In the genomic region with DNA sequence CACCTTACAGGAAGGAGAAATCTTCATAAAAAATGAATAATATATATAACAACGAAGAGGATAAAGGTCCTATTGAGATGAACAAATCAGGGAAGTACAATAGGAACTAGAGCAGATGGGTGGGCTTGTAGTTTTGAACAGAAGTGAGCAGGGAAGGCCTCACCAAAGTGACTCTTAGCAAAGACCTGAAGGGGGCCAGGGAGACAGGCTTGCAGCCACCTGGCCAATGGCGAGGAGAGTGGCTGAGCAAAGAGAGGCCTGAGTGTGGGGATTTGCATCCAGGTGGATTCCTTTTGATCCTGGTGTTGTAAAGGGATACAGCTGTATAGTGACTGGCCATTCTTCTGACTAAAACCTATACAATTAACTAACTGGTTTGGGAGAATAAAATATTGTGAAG, we compare ENCODE assay signal across 18 cellular contexts.
DNase-seq lines count a peak whose midpoint lies in the region; ATAC-seq and TF ChIP-seq lines count a peak whose summit lies in the region.
"Had no signal": no experiment of that assay in that cellular context is flagged by ENCODE, and none has a peak within 500 bp of the region (broad histone marks: within the 10 kb centered on the region; RNA-seq: fewer than 3 reads in every experiment).

No MANE protein-coding gene starts in this region.

- H3K27me3 ChIP-seq in stomach, result no peaks in the 10 kb centered on the region
- H3K27me3 ChIP-seq: hepatocyte, SJCRH30, tibial nerve had no signal

- no peak for TF ChIP-seq EP300 in stomach (IDR thresholded peaks at IDR 0.05)

- H3K36me3 ChIP-seq in stomach, result no peaks in the 10 kb centered on the region
- H3K36me3 ChIP-seq: SJCRH30, tibial nerve had no signal

- peaks cover 0 to 6% (median 0%) of the 10 kb centered on the region in 4 donors for H3K4me1 ChIP-seq in stomach

- intact Hi-C loops in left ventricle myocardium superior (cut with micrococcal nuclease), result no loop called here
- intact Hi-C loops in stomach (cut with DNase I; ENCODE audit: low total_unique reads), result no loop called here

- H3K27ac ChIP-seq in stomach, result no peak overlapping the region
- H3K27ac ChIP-seq: hepatocyte, PC-9, SJCRH30, tibial nerve had no signal

- no peak for TF ChIP-seq POLR2A in stomach (IDR thresholded peaks at IDR 0.05)

- no peaks in the 10 kb centered on the region for H3K9me3 ChIP-seq in stomach
- H3K9me3 ChIP-seq: SJCRH30, tibial nerve had no signal

- peak; percentile 21 for DNase-seq in ELF-1 (ENCODE audit: low read depth, low spot score)
- DNase-seq in NCI-H1105 treated with DMSO at 0.1 percent for 48 hours (lab: John Stamatoyannopoulos, UW), result peak; percentile 30
- DNase-seq in NCI-H69 (lab: John Stamatoyannopoulos, UW), result peak; percentile 76
- peak; percentile 48 for DNase-seq in iPS-NIHi11 (ENCODE audit: low spot score)
- no peak for DNase-seq in left ventricle myocardium superior
- DNase-seq in glomerular visceral epithelial cell (ENCODE audit: extremely low spot score), result no peak
- no peak for DNase-seq in stomach
- DNase-seq: activated CD4-positive, alpha-beta T cell treated with anti-CD3 and anti-CD28 coated beads, Interleukin-2, amount 50 U/mL, for 1 hour; activated gamma-delta T cell; CD4-positive, alpha-beta memory T cell; kidney; naive B cell; NCI-H226; PC-9; SJCRH30; stimulated activated naive CD4-positive, alpha-beta T cell had no signal

- 72 to 88% (median 80%) methylated on average over 2 of the region's 2 CpGs for WGBS in stomach, 5 donors

- H3K4me3 ChIP-seq in stomach, result no peak overlapping the region
- H3K4me3 ChIP-seq: hepatocyte, PC-9, SJCRH30, tibial nerve had no signal

- no peak for TF ChIP-seq CTCF in stomach (IDR thresholded peaks at IDR 0.05)

- ATAC-seq in left ventricle myocardium superior, result no peak

Comparison
In these comparisons a context has a peak if more than half of its experiments do, and no peak if none do; other contexts are left out.
1. DNase-seq: peak in ELF-1 (single experiment), NCI-H1105 treated with DMSO at 0.1 percent for 48 hours (single experiment), NCI-H69 (single experiment) and iPS-NIHi11 (single experiment); none in left ventricle myocardium superior (single experiment), glomerular visceral epithelial cell (single experiment) and stomach (single experiment).